In genomic region chr17:49963626-49964538, GRCh38 we compare ENCODE assay signal across 14 cellular contexts. TPM values are rescaled to one million over a fixed set of nuclear protein-coding genes. Genes with fewer than 3 reads are reported as not detected.
DNase-seq lines count a peak whose midpoint lies in the region; ATAC-seq and TF ChIP-seq lines count a peak whose summit lies in the region.
"Had no signal": no experiment of that assay in that cellular context is flagged by ENCODE, and none has a peak within 500 bp of the region (broad histone marks: within the 10 kb centered on the region; RNA-seq: fewer than 3 reads in every experiment).

No MANE protein-coding gene starts in this region.

- H3K9me3 ChIP-seq in T-helper 17 cell (ENCODE audit: control insufficient read depth, low read length, poor library complexity, severe bottlenecking), result no peaks in the 10 kb centered on the region
- H3K9me3 ChIP-seq: SJCRH30 had no signal

- H3K9me3 Mint-ChIP-seq in activated T-cell treated with anti-CD3 and anti-CD28 coated beads, Interleukin-2, amount 50 U/mL, for 24 hours, result no peaks in the 10 kb centered on the region
- peaks cover 9% of the 10 kb centered on the region for H3K9me3 Mint-ChIP-seq in glutamatergic neuron (ENCODE audit: unreplicated experiment)

- peak overlapping the region; percentile 64 for H3K4me3 Mint-ChIP-seq in activated T-cell treated with anti-CD3 and anti-CD28 coated beads, Interleukin-2, amount 50 U/mL, for 24 hours
- peak overlapping the region; percentile 74 for H3K4me3 Mint-ChIP-seq in T-helper 17 cell
- H3K4me3 Mint-ChIP-seq in glutamatergic neuron (ENCODE audit: unreplicated experiment), result peak overlapping the region; percentile 75

- H3K27me3 Mint-ChIP-seq in activated T-cell treated with anti-CD3 and anti-CD28 coated beads, Interleukin-2, amount 50 U/mL, for 24 hours, result peaks cover 81% of the 10 kb centered on the region
- peaks cover 71% of the 10 kb centered on the region for H3K27me3 Mint-ChIP-seq in T-helper 17 cell
- H3K27me3 Mint-ChIP-seq in glutamatergic neuron (ENCODE audit: unreplicated experiment), result peaks cover 47% of the 10 kb centered on the region

- peak; percentile 46 for DNase-seq in activated T-cell treated with anti-CD3 and anti-CD28 coated beads, Interleukin-2, amount 50 U/mL, for 24 hours
- DNase-seq in activated T-cell treated with anti-CD3 and anti-CD28 coated beads, Interleukin-2, amount 50 U/mL, for 1 hour, result no peak
- DNase-seq in T-helper 17 cell, result no peak
- DNase-seq in glutamatergic neuron, result peak; percentile 60
- peak; percentile 80 for DNase-seq in retina
- no peak for DNase-seq in HK-2 (ENCODE audit: unreplicated experiment)
- DNase-seq: Kasumi-1, left ventricle myocardium superior, SJCRH30 had no signal

- ATAC-seq in T-helper 17 cell (no peak), HG03439 (IDR thresholded peaks at IDR 0.05; ENCODE audit: unreplicated experiment) (no peak), GM19324 (IDR thresholded peaks at IDR 0.05; ENCODE audit: low FRiP score, unreplicated experiment) (no peak)
- ATAC-seq: left ventricle myocardium superior, sciatic nerve had no signal

- H3K27ac Mint-ChIP-seq in activated T-cell treated with anti-CD3 and anti-CD28 coated beads, Interleukin-2, amount 50 U/mL, for 24 hours, result no peak overlapping the region
- H3K27ac Mint-ChIP-seq in T-helper 17 cell, result peak overlapping the region; percentile 45
- H3K27ac Mint-ChIP-seq in glutamatergic neuron (ENCODE audit: unreplicated experiment), result no peak overlapping the region

- H3K36me3 Mint-ChIP-seq in activated T-cell treated with anti-CD3 and anti-CD28 coated beads, Interleukin-2, amount 50 U/mL, for 24 hours (ENCODE audit: low read depth), result no peaks in the 10 kb centered on the region
- H3K36me3 Mint-ChIP-seq in T-helper 17 cell (ENCODE audit: low read depth) (peaks cover 7% of the 10 kb centered on the region), glutamatergic neuron (ENCODE audit: unreplicated experiment) (no peaks in the 10 kb centered on the region)

- TF ChIP-seq CTCF in glutamatergic neuron (IDR thresholded peaks at IDR 0.05; ENCODE audit: partially characterized antibody, unreplicated experiment), result no peak

- H3K4me1 Mint-ChIP-seq in activated T-cell treated with anti-CD3 and anti-CD28 coated beads, Interleukin-2, amount 50 U/mL, for 24 hours (ENCODE audit: low read depth), result peaks cover 27% of the 10 kb centered on the region
- peaks cover 19% of the 10 kb centered on the region for H3K4me1 Mint-ChIP-seq in T-helper 17 cell
- peaks cover 11% of the 10 kb centered on the region for H3K4me1 Mint-ChIP-seq in glutamatergic neuron (ENCODE audit: low read depth, unreplicated experiment)

RNA-seq across cellular contexts. Expression of gene DLX4, which starts 5.1 kb away (rescaled TPM):
- total RNA-seq in T-helper 17 cell (under 1 TPM in 1 of 2 donors, not detected in 1; 0.68 TPM), glutamatergic neuron (ENCODE audit: unreplicated experiment) (0.29 TPM)
- total RNA-seq: bronchial epithelial cell, left ventricle myocardium superior, sciatic nerve had no signal

RNA-seq across cellular contexts. Expression of gene DLX3, which starts 31.1 kb away (rescaled TPM):
- total RNA-seq in T-helper 17 cell (not detected), glutamatergic neuron (ENCODE audit: unreplicated experiment) (0.37 TPM)
- total RNA-seq: bronchial epithelial cell, left ventricle myocardium superior, NCI-H460, SJCRH30 had no signal

Comparison
In these comparisons a context has a peak if more than half of its experiments do, and no peak if none do; other contexts are left out.
1. DNase-seq: peak in activated T-cell treated with anti-CD3 and anti-CD28 coated beads, Interleukin-2, amount 50 U/mL, for 24 hours (single experiment), glutamatergic neuron (single experiment) and retina (single experiment); none in activated T-cell treated with anti-CD3 and anti-CD28 coated beads, Interleukin-2, amount 50 U/mL, for 1 hour (single experiment), T-helper 17 cell (0 of 3) and HK-2 (single experiment).
2. Peak in every context shown above with its lines, with median percentiles within 50 percentile points of each other: H3K4me3 Mint-ChIP-seq.